ENCODE assay signal across 11 cellular contexts in genomic region chr21:41951876-41952567, GRCh38. TPM values are rescaled to one million over a fixed set of nuclear protein-coding genes. Genes with fewer than 3 reads are reported as not detected.
A peak's percentile ranks its signal among the peaks of the same experiment; 100 is the strongest.
DNase-seq lines count a peak whose midpoint lies in the region; ATAC-seq and TF ChIP-seq lines count a peak whose summit lies in the region.
"Had no signal": no experiment of that assay in that cellular context is flagged by ENCODE, and none has a peak within 500 bp of the region (broad histone marks: within the 10 kb centered on the region; RNA-seq: fewer than 3 reads in every experiment).

No MANE protein-coding gene starts in this region.

- H3K27ac Mint-ChIP-seq in Caco-2 (ENCODE audit: unreplicated experiment) = no peak overlapping the region

- H3K4me1 ChIP-seq in Caco-2 (peaks cover 14% of the 10 kb centered on the region; the same call in 1 of the 2 replicates), rectal smooth muscle tissue (ENCODE audit: control insufficient read depth, insufficient read depth, low read length) (peaks cover 3% of the 10 kb centered on the region)

- H3K27ac ChIP-seq in RWPE1 = peak overlapping the region; percentile 92
- no peak overlapping the region for H3K27ac ChIP-seq in rectal smooth muscle tissue (ENCODE audit: low read depth, low read length)

- BruUV-seq in Caco-2 (replicated peaks; lab: Mats Ljungman, UMichigan) = TSS peak; percentile 21

- CTCF ChIA-PET in Caco-2 (lab: Charles Lee) (interaction anchor here (0.6 kb wide), 2 partner anchors 266 to 927 kb away, joined by 3 to 5 read pairs; no protein-coding TSS in a partner anchor), RWPE1 (lab: Yijun Ruan, JAX) (interaction anchor here (0.6 to 1.0 kb wide), 3 partner anchors 8 to 156 kb away, joined by 3 to 4 read pairs (median 3); no protein-coding TSS in a partner anchor)

- H3K27me3 Mint-ChIP-seq in Caco-2 (ENCODE audit: insufficient read depth, unreplicated experiment) = no peaks in the 10 kb centered on the region

- H3K27me3 ChIP-seq in Caco-2 (replicated peaks; ENCODE audit: control insufficient read depth, insufficient read depth, low read length) = no peaks in the 10 kb centered on the region
- H3K27me3 ChIP-seq in rectal smooth muscle tissue (ENCODE audit: control insufficient read depth, insufficient read depth, low read length) = no peaks in the 10 kb centered on the region

- POLR2A ChIA-PET in Caco-2 (lab: Charles Lee) (no interaction called here), RWPE1 (lab: Yijun Ruan, JAX; ENCODE audit: low non-redundant PET) (no interaction called here)

- no peak for ATAC-seq in GM18511 (IDR thresholded peaks at IDR 0.05; ENCODE audit: unreplicated experiment)
- ATAC-seq in HG02870 (IDR thresholded peaks at IDR 0.05; ENCODE audit: unreplicated experiment) = no peak

- H3K4me1 Mint-ChIP-seq in Caco-2 (ENCODE audit: low read depth, unreplicated experiment) = peaks cover 12% of the 10 kb centered on the region

- H3K4me3 Mint-ChIP-seq in Caco-2 (ENCODE audit: unreplicated experiment) = peak overlapping the region; percentile 72

- intact Hi-C loops in Caco-2 (cut with micrococcal nuclease; ENCODE audit: unreplicated experiment) = no loop called here

- TF ChIP-seq CTCF in Caco-2 (IDR thresholded peaks at IDR 0.05; ENCODE audit: insufficient read depth in 1 of 2, low read depth in 1 of 2, low read length in 1 of 2, severe bottlenecking in 1 of 2, unreplicated experiment in 1 of 2) (no peak), RWPE1 (conservative IDR thresholded peaks at IDR 0.05; ENCODE audit: low read depth) (no peak), epithelial cell of proximal tubule (conservative IDR thresholded peaks at IDR 0.05; ENCODE audit: low read depth, low read length) (no peak)

- H3K9ac ChIP-seq in rectal smooth muscle tissue (ENCODE audit: low read length) = no peak overlapping the region

- H3K36me3 Mint-ChIP-seq in Caco-2 (ENCODE audit: insufficient read depth, unreplicated experiment) = peaks cover 9% of the 10 kb centered on the region

- no peaks in the 10 kb centered on the region for H3K36me3 ChIP-seq in Caco-2 (ENCODE audit: control insufficient read depth, insufficient read depth, low read length)
- H3K36me3 ChIP-seq in rectal smooth muscle tissue (ENCODE audit: control insufficient read depth, insufficient read depth, low read length) = no peaks in the 10 kb centered on the region

- H3K4me3 ChIP-seq in Caco-2 (ENCODE audit: low read depth, low read length) (peak overlapping the region; percentile 64; the same call in 1 of the 2 replicates), epithelial cell of proximal tubule (ENCODE audit: low read depth, low read length) (peak overlapping the region; percentile 56), rectal smooth muscle tissue (ENCODE audit: low read length) (peak overlapping the region; percentile 71)

- no peaks in the 10 kb centered on the region for H3K9me3 ChIP-seq in Caco-2

- DNase-seq in Caco-2 (no peak), RWPE1 (ENCODE audit: low spot score) (no peak), epithelial cell of proximal tubule (ENCODE audit: low read depth) (no peak), inferior parietal cortex (ENCODE audit: extremely low spot score) (no peak)
- DNase-seq in stimulated activated CD4-positive, alpha-beta T cell treated with anti-CD3 and anti-CD28 coated beads, Interleukin-4, amount 100 ng/mL, for 4 hours = no peak
- DNase-seq: central memory CD4-positive, alpha-beta T cell; NCI-H2081; stimulated activated CD4-positive, alpha-beta T cell treated with anti-CD3 and anti-CD28 coated beads, Interleukin-2, amount 100 ng/mL, for 24 hours had no signal

- H3K9me3 Mint-ChIP-seq in Caco-2 (ENCODE audit: unreplicated experiment) = no peaks in the 10 kb centered on the region

RNA-seq across cellular contexts. Expression of gene C2CD2, which starts 1.8 kb away (rescaled TPM):
- total RNA-seq in Caco-2 (2022) (12.6 and 13.5 TPM in 2 replicates), epithelial cell of proximal tubule (7.1 and 7.6 TPM in 2 replicates)

RNA-seq across cellular contexts. Expression of gene ZBTB21, which starts 58.1 kb away (rescaled TPM):
- 21.4 and 23.3 TPM in 2 replicates for total RNA-seq in Caco-2 (2022)
- total RNA-seq in epithelial cell of proximal tubule = 4.9 and 6.3 TPM in 2 replicates
